ENCODE assay signal across 1 cellular context in the genomic region with DNA sequence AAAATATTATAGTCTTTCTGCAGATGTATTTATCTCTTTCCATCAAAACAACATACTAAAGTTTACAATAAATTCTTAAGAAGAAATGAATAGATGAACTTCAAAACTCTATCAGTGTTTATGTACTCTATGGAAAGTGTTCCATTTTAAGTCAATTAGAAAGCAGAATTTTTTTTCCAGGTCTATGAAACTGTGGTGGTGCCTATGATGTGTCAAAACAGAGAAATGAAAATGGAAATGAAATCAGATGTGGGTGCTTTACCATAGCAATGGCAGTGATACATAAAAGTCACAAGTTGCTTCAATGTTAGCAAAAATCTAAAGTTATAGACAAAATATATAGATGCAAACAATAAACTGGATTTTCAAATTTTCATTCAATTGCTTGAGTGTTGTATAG.
TF ChIP-seq lines count a peak whose summit lies in the region.

No MANE protein-coding gene starts in this region.

TF ChIP-seq in GM12878, 131 proteins besides CTCF, POLR2A, EP300 and RAD21 (continued from another document):
- TF ChIP-seq, protein P1, sequence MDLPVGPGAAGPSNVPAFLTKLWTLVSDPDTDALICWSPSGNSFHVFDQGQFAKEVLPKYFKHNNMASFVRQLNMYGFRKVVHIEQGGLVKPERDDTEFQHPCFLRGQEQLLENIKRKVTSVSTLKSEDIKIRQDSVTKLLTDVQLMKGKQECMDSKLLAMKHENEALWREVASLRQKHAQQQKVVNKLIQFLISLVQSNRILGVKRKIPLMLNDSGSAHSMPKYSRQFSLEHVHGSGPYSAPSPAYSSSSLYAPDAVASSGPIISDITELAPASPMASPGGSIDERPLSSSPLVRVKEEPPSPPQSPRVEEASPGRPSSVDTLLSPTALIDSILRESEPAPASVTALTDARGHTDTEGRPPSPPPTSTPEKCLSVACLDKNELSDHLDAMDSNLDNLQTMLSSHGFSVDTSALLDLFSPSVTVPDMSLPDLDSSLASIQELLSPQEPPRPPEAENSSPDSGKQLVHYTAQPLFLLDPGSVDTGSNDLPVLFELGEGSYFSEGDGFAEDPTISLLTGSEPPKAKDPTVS (IDR thresholded peaks at IDR 0.05; ENCODE audit: low read depth, low read length): no peak
